ENCODE assay signal across 17 cellular contexts in genomic region chr20:58817748-58818147, GRCh38. TPM values are rescaled to one million over a fixed set of nuclear protein-coding genes. Genes with fewer than 3 reads are reported as not detected.
DNase-seq lines count a peak whose midpoint lies in the region; ATAC-seq and TF ChIP-seq lines count a peak whose summit lies in the region.
"Had no signal": no experiment of that assay in that cellular context is flagged by ENCODE, and none has a peak within 500 bp of the region (broad histone marks: within the 10 kb centered on the region; RNA-seq: fewer than 3 reads in every experiment).

No MANE protein-coding gene starts in this region.

- H3K18ac ChIP-seq in neuronal stem cell (ENCODE audit: low read length), result no peak overlapping the region

- H3K9ac ChIP-seq in neuronal stem cell (ENCODE audit: low read depth, low read length, poor library complexity), result peak overlapping the region; percentile 7

- no peaks in the 10 kb centered on the region for H3K9me3 Mint-ChIP-seq in activated CD4-positive, alpha-beta T cell treated with anti-CD3 and anti-CD28 coated beads, Interleukin-2, amount 10 ng/mL, durations not matched to agents 24 days and 14 days
- peaks cover 9% of the 10 kb centered on the region for H3K9me3 Mint-ChIP-seq in activated T-helper 2 cell treated with anti-CD3 and anti-CD28 coated beads, Interferon-gamma antibody, Interleukin-2, Interleukin-4, amounts not matched to agents 10 μg/mL and 5 μg/mL and 100 μg/mL, durations not matched to agents 14 hours and 24 hours and 36 hours
- no peaks in the 10 kb centered on the region for H3K9me3 Mint-ChIP-seq in type B pancreatic cell
- peaks cover 5% of the 10 kb centered on the region for H3K9me3 Mint-ChIP-seq in activated naive CD8-positive, alpha-beta T cell treated with anti-CD3 and anti-CD28 coated beads, Interleukin-2, amount 50 U/mL, for 24 hours
- H3K9me3 Mint-ChIP-seq: CD4-positive, alpha-beta memory T cell had no signal

- H2AFZ ChIP-seq in neuronal stem cell (ENCODE audit: low read length), result no peak overlapping the region

- intact Hi-C loops in activated CD4-positive, alpha-beta T cell treated with anti-CD3 and anti-CD28 coated beads, Interleukin-2, amount 10 ng/mL, durations not matched to agents 24 days and 14 days (cut with micrococcal nuclease), result loop anchor here (2.0 kb wide), 1 partner anchor 33 kb away; the partner anchor contains the start of gene GNAS-AS1
- intact Hi-C loops in activated T-helper 2 cell treated with anti-CD3 and anti-CD28 coated beads, Interferon-gamma antibody, Interleukin-2, Interleukin-4, amounts not matched to agents 10 μg/mL and 5 μg/mL and 100 μg/mL, durations not matched to agents 14 hours and 24 hours and 36 hours (cut with micrococcal nuclease), result loop anchor here (2.0 to 10.0 kb wide), 3 partner anchors 33 to 583 kb away; partner anchors contain the start of gene GNAS-AS1

- H3K4me3 ChIP-seq in neuronal stem cell (ENCODE audit: low read length in 2 of 2), result no peak overlapping the region

- no peak overlapping the region for H2BK120ac ChIP-seq in neuronal stem cell (ENCODE audit: low read depth, low read length)

- no peaks in the 10 kb centered on the region for H3K9me3 ChIP-seq in neuronal stem cell (replicated peaks in 1 of 2; ENCODE audit: control insufficient read depth in 2 of 2, insufficient read depth in 1 of 2, low read depth in 1 of 2, low read length in 2 of 2)

- H3K79me1 ChIP-seq in neuronal stem cell (ENCODE audit: low read depth, low read length), result no peaks in the 10 kb centered on the region

- DNase-seq in activated CD4-positive, alpha-beta T cell treated with anti-CD3 and anti-CD28 coated beads, Interleukin-2, amount 10 ng/mL, durations not matched to agents 24 days and 14 days, result no peak
- DNase-seq in activated CD4-positive, alpha-beta T cell treated with anti-CD3 and anti-CD28 coated beads, Interleukin-2, amount 50 U/mL, for 4 hours, result no peak
- DNase-seq in activated T-helper 2 cell treated with anti-CD3 and anti-CD28 coated beads, Interferon-gamma antibody, Interleukin-2, Interleukin-4, amounts not matched to agents 10 μg/mL and 5 μg/mL and 100 μg/mL, durations not matched to agents 14 hours and 24 hours and 36 hours (ENCODE audit: low spot score), result no peak
- DNase-seq in neuronal stem cell (ENCODE audit: low spot score) (no peak), type B pancreatic cell (ENCODE audit: extremely low spot score, unreplicated experiment) (no peak), foreskin melanocyte (no peak), erythroblast (lab: John Stamatoyannopoulos, UW) (no peak)
- DNase-seq in activated naive CD8-positive, alpha-beta T cell treated with anti-CD3 and anti-CD28 coated beads, Interleukin-2, amount 50 U/mL, for 24 hours, result no peak
- DNase-seq: CD4-positive, alpha-beta memory T cell; COR-L47; DND-41; GDM1; HCEC 1CT; HFFc6 had no signal

- no peak overlapping the region for H3K4ac ChIP-seq in neuronal stem cell (ENCODE audit: low read length)

- peaks cover 55% of the 10 kb centered on the region for H3K27me3 Mint-ChIP-seq in activated CD4-positive, alpha-beta T cell treated with anti-CD3 and anti-CD28 coated beads, Interleukin-2, amount 10 ng/mL, durations not matched to agents 24 days and 14 days
- H3K27me3 Mint-ChIP-seq in activated T-helper 2 cell treated with anti-CD3 and anti-CD28 coated beads, Interferon-gamma antibody, Interleukin-2, Interleukin-4, amounts not matched to agents 10 μg/mL and 5 μg/mL and 100 μg/mL, durations not matched to agents 14 hours and 24 hours and 36 hours (ENCODE audit: low read depth), result peaks cover 31% of the 10 kb centered on the region
- peaks cover 2% of the 10 kb centered on the region for H3K27me3 Mint-ChIP-seq in type B pancreatic cell
- H3K27me3 Mint-ChIP-seq in activated naive CD8-positive, alpha-beta T cell treated with anti-CD3 and anti-CD28 coated beads, Interleukin-2, amount 50 U/mL, for 24 hours, result peaks cover 52% of the 10 kb centered on the region

- no peak overlapping the region for H3K27ac ChIP-seq in neuronal stem cell (replicated peaks; ENCODE audit: low read length)
- H3K27ac ChIP-seq: 22Rv1, C4-2B, HL-60 had no signal

- peak overlapping the region; percentile 9 for H3K27ac Mint-ChIP-seq in activated CD4-positive, alpha-beta T cell treated with anti-CD3 and anti-CD28 coated beads, Interleukin-2, amount 10 ng/mL, durations not matched to agents 24 days and 14 days
- H3K27ac Mint-ChIP-seq in activated T-helper 2 cell treated with anti-CD3 and anti-CD28 coated beads, Interferon-gamma antibody, Interleukin-2, Interleukin-4, amounts not matched to agents 10 μg/mL and 5 μg/mL and 100 μg/mL, durations not matched to agents 14 hours and 24 hours and 36 hours, result peak overlapping the region; percentile 37
- peak overlapping the region; percentile 51 for H3K27ac Mint-ChIP-seq in type B pancreatic cell
- H3K27ac Mint-ChIP-seq in activated naive CD8-positive, alpha-beta T cell treated with anti-CD3 and anti-CD28 coated beads, Interleukin-2, amount 50 U/mL, for 24 hours, result no peak overlapping the region
- H3K27ac Mint-ChIP-seq: CD4-positive, alpha-beta memory T cell had no signal

- no peak overlapping the region for H3K4me3 Mint-ChIP-seq in activated CD4-positive, alpha-beta T cell treated with anti-CD3 and anti-CD28 coated beads, Interleukin-2, amount 10 ng/mL, durations not matched to agents 24 days and 14 days
- no peak overlapping the region for H3K4me3 Mint-ChIP-seq in activated T-helper 2 cell treated with anti-CD3 and anti-CD28 coated beads, Interferon-gamma antibody, Interleukin-2, Interleukin-4, amounts not matched to agents 10 μg/mL and 5 μg/mL and 100 μg/mL, durations not matched to agents 14 hours and 24 hours and 36 hours (ENCODE audit: low read depth)
- no peak overlapping the region for H3K4me3 Mint-ChIP-seq in type B pancreatic cell
- H3K4me3 Mint-ChIP-seq in activated naive CD8-positive, alpha-beta T cell treated with anti-CD3 and anti-CD28 coated beads, Interleukin-2, amount 50 U/mL, for 24 hours, result no peak overlapping the region
- H3K4me3 Mint-ChIP-seq: CD4-positive, alpha-beta memory T cell had no signal

- H3K4me1 Mint-ChIP-seq in activated CD4-positive, alpha-beta T cell treated with anti-CD3 and anti-CD28 coated beads, Interleukin-2, amount 10 ng/mL, durations not matched to agents 24 days and 14 days, result peaks cover 15% of the 10 kb centered on the region
- peaks cover 15% of the 10 kb centered on the region for H3K4me1 Mint-ChIP-seq in activated T-helper 2 cell treated with anti-CD3 and anti-CD28 coated beads, Interferon-gamma antibody, Interleukin-2, Interleukin-4, amounts not matched to agents 10 μg/mL and 5 μg/mL and 100 μg/mL, durations not matched to agents 14 hours and 24 hours and 36 hours (ENCODE audit: low read depth)
- H3K4me1 Mint-ChIP-seq in type B pancreatic cell (ENCODE audit: unreplicated experiment), result no peaks in the 10 kb centered on the region
- H3K4me1 Mint-ChIP-seq in activated naive CD8-positive, alpha-beta T cell treated with anti-CD3 and anti-CD28 coated beads, Interleukin-2, amount 50 U/mL, for 24 hours, result peaks cover 19% of the 10 kb centered on the region
- H3K4me1 Mint-ChIP-seq: CD4-positive, alpha-beta memory T cell had no signal

- peaks cover 8% of the 10 kb centered on the region for H3K36me3 Mint-ChIP-seq in activated CD4-positive, alpha-beta T cell treated with anti-CD3 and anti-CD28 coated beads, Interleukin-2, amount 10 ng/mL, durations not matched to agents 24 days and 14 days (ENCODE audit: low read depth)
- peaks cover 20% of the 10 kb centered on the region for H3K36me3 Mint-ChIP-seq in activated T-helper 2 cell treated with anti-CD3 and anti-CD28 coated beads, Interferon-gamma antibody, Interleukin-2, Interleukin-4, amounts not matched to agents 10 μg/mL and 5 μg/mL and 100 μg/mL, durations not matched to agents 14 hours and 24 hours and 36 hours (ENCODE audit: low read depth)
- peaks cover 3% of the 10 kb centered on the region for H3K36me3 Mint-ChIP-seq in type B pancreatic cell
- peaks cover 14% of the 10 kb centered on the region for H3K36me3 Mint-ChIP-seq in activated naive CD8-positive, alpha-beta T cell treated with anti-CD3 and anti-CD28 coated beads, Interleukin-2, amount 50 U/mL, for 24 hours (ENCODE audit: low read depth)
- H3K36me3 Mint-ChIP-seq: CD4-positive, alpha-beta memory T cell had no signal

- no peak overlapping the region for H3K23ac ChIP-seq in neuronal stem cell (ENCODE audit: low read depth, low read length, poor library complexity)

- no peak overlapping the region for H2BK5ac ChIP-seq in neuronal stem cell (ENCODE audit: low read length)

- H3K14ac ChIP-seq in neuronal stem cell (ENCODE audit: low read length), result no peak overlapping the region

- H4K91ac ChIP-seq in neuronal stem cell (ENCODE audit: low read depth, low read length, poor library complexity), result no peak overlapping the region

- H3K36me3 ChIP-seq in neuronal stem cell (replicated peaks in 1 of 2; ENCODE audit: control insufficient read depth in 2 of 2, insufficient read depth in 2 of 2, low read length in 2 of 2), result peaks cover 0 to 9% of the 10 kb centered on the region in 2 donors

- no CpG with 5 or more reads among the region's 10 CpGs for WGBS in neuronal stem cell (ENCODE audit: extremely low coverage in 2 of 2, insufficient read length in 2 of 2, insufficient replicate concordance in 1 of 2), 2 donors

- H2BK15ac ChIP-seq in neuronal stem cell (ENCODE audit: low read length), result no peak overlapping the region

- no peak for ATAC-seq in activated naive CD8-positive, alpha-beta T cell treated with anti-CD3 and anti-CD28 coated beads, Interleukin-2, amount 50 U/mL, for 24 hours

- H3K27me3 ChIP-seq in neuronal stem cell (ENCODE audit: control insufficient read depth in 3 of 3, insufficient read depth in 3 of 3, low read depth in 1 of 3, low read length in 3 of 3), result peaks cover 0 to 19% (median 0%) of the 10 kb centered on the region in 3 experiments

- no peak overlapping the region for H2AK5ac ChIP-seq in neuronal stem cell (ENCODE audit: low read depth, low read length)

- TF ChIP-seq CTCF in type B pancreatic cell (conservative IDR thresholded peaks at IDR 0.05), result no peak

- H4K8ac ChIP-seq in neuronal stem cell (ENCODE audit: low read depth, low read length), result no peak overlapping the region

- TF ChIP-seq POLR2A in erythroblast (IDR thresholded peaks at IDR 0.05; ENCODE audit: low read length), result no peak

- no peak overlapping the region for H2BK12ac ChIP-seq in neuronal stem cell (ENCODE audit: low read length)

- peaks cover 0 to 1% of the 10 kb centered on the region in 2 donors for H3K4me1 ChIP-seq in neuronal stem cell (ENCODE audit: control insufficient read depth in 2 of 2, insufficient read depth in 1 of 2, low read depth in 1 of 2, low read length in 2 of 2)

- no peak overlapping the region for H3K4me2 ChIP-seq in neuronal stem cell (ENCODE audit: insufficient read depth, low read length, poor library complexity, severe bottlenecking)

RNA-seq across cellular contexts. Expression of gene GNAS-AS1, which starts 33.0 kb away (rescaled TPM):
- 0.64 and 1.6 TPM in 2 replicates for total RNA-seq in activated CD4-positive, alpha-beta T cell treated with anti-CD3 and anti-CD28 coated beads, Interleukin-2, amount 10 ng/mL, durations not matched to agents 24 days and 14 days
- total RNA-seq in activated T-helper 2 cell treated with anti-CD3 and anti-CD28 coated beads, Interferon-gamma antibody, Interleukin-2, Interleukin-4, amounts not matched to agents 10 μg/mL and 5 μg/mL and 100 μg/mL, durations not matched to agents 14 hours and 24 hours and 36 hours, result 1.7 and 1.9 TPM in 2 replicates
- polyA plus RNA-seq in neuronal stem cell (2013, experiment 1 of 2), result 1.7 TPM
- 1.9 TPM for polyA plus RNA-seq in neuronal stem cell (2013, experiment 2 of 2)
- total RNA-seq in type B pancreatic cell (ENCODE audit: low replicate concordance), result 1.7 and 6.1 TPM in 2 replicates
- polyA plus RNA-seq: CD4-positive, alpha-beta memory T cell had no signal

RNA-seq across cellular contexts. Expression of gene GNAS, which starts 34.8 kb away (rescaled TPM):
- total RNA-seq in activated CD4-positive, alpha-beta T cell treated with anti-CD3 and anti-CD28 coated beads, Interleukin-2, amount 10 ng/mL, durations not matched to agents 24 days and 14 days, result 500 and 523 TPM in 2 replicates
- total RNA-seq in activated T-helper 2 cell treated with anti-CD3 and anti-CD28 coated beads, Interferon-gamma antibody, Interleukin-2, Interleukin-4, amounts not matched to agents 10 μg/mL and 5 μg/mL and 100 μg/mL, durations not matched to agents 14 hours and 24 hours and 36 hours, result 598 and 599 TPM in 2 replicates
- 1,720 TPM for polyA plus RNA-seq in neuronal stem cell (2013, experiment 1 of 2)
- 1,692 TPM for polyA plus RNA-seq in neuronal stem cell (2013, experiment 2 of 2)
- 1,005 and 1,406 TPM in 2 replicates for total RNA-seq in type B pancreatic cell (ENCODE audit: low replicate concordance)
